ENCODE assay signal across 8 cellular contexts in the genomic region with DNA sequence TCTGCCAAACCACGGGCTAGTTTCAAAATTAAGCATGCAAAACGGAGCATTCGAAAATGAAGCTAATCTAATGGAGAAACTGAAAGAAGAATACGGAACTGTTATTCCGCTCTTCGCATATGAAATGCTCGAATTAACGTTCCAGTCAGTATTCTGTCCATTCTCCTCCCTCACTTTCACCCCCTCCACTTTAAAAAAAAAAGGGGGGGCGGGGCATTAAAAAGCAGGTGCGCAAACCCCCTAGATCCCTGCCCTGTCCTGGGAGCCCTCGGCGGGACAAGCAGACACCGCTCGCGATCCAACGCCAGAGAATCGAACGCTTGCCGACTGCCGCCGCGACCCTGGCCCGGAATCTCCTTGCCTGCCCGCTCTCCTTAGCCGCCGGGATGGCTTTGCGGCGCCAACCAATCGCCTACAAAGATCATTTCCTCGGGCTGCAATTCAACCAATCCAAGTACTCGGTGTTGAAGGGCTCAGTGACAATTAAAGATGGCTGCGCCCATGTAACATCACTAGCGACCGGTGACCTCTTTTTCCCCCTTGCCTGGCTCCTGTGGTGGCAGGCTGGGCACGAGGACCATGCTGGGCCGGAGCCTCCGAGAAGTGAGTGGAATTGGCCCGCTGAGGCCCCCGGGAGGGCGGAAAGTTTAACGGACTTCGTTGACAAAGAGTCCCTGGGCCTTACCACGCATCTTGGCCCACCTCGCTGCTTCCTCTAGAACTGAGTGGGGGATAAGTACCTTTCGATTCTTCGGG. TPM values are rescaled to one million over a fixed set of nuclear protein-coding genes. Genes with fewer than 3 reads are reported as not detected.
A peak's percentile ranks its signal among the peaks of the same experiment; 100 is the strongest.
DNase-seq lines count a peak whose midpoint lies in the region; ATAC-seq and TF ChIP-seq lines count a peak whose summit lies in the region.

Gene QRSL1 (plus strand): TSS at position 476 of the 756 bp plus-strand sequence. CDS start 104 bp downstream, at position 580.
A gene with protein sequence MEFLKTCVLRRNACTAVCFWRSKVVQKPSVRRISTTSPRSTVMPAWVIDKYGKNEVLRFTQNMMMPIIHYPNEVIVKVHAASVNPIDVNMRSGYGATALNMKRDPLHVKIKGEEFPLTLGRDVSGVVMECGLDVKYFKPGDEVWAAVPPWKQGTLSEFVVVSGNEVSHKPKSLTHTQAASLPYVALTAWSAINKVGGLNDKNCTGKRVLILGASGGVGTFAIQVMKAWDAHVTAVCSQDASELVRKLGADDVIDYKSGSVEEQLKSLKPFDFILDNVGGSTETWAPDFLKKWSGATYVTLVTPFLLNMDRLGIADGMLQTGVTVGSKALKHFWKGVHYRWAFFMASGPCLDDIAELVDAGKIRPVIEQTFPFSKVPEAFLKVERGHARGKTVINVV (minus strand): TSS at position 396 of the 756 bp plus-strand sequence. CDS start 477 bp downstream, outside the sequence.

- H3K4me3 ChIP-seq in liver (ENCODE audit: low read depth in 1 of 3, low read length in 3 of 3) = peak within 1 kb of the TSS; percentile 62 to 96 (median 71)

- H3K4me1 ChIP-seq in liver (ENCODE audit: control insufficient read depth in 4 of 4, insufficient read depth in 4 of 4, low read length in 3 of 4) = peaks cover 4 to 13% (median 11%) of the 10 kb centered on the region in 4 donors

- peak; percentile 77 for ATAC-seq in GM19395 (IDR thresholded peaks at IDR 0.05; ENCODE audit: unreplicated experiment)
- ATAC-seq in HG03558 (IDR thresholded peaks at IDR 0.05; ENCODE audit: extremely low read depth, unreplicated experiment) = peak; percentile 43

- peak; percentile 96 for DNase-seq in CD1c-positive myeloid dendritic cell (ENCODE audit: extremely low spot score)
- DNase-seq in NCI-H774 (lab: John Stamatoyannopoulos, UW) = peak; percentile 97
- peak; percentile 78 to 85 for DNase-seq in activated CD4-positive, alpha-beta T cell treated with anti-CD3 and anti-CD28 coated beads, Interleukin-2, amount 50 U/mL, for 48 hours
- peak; percentile 87 to 94 for DNase-seq in dermis microvascular lymphatic vessel endothelial cell (ENCODE audit: low read depth in 2 of 2)
- DNase-seq in stimulated activated CD4-positive, alpha-beta T cell treated with anti-CD3 and anti-CD28 coated beads, Interleukin-4, amount 100 ng/mL, for 24 hours = peak; percentile 87

- TF ChIP-seq CTCF in liver (IDR thresholded peaks at IDR 0.05; ENCODE audit: low read depth, low read length, missing input control) = no peak

- TF ChIP-seq RAD21 in liver (IDR thresholded peaks at IDR 0.05) = no peak

- H3K9ac ChIP-seq in liver (ENCODE audit: low read depth in 1 of 2, low read length in 2 of 2) = peak within 1 kb of the TSS; percentile 89 to 91

- H3K36me3 ChIP-seq in liver (ENCODE audit: control insufficient read depth in 4 of 4, insufficient read depth in 3 of 4, low read depth in 1 of 4, low read length in 3 of 4) = no peaks in the 10 kb centered on the region

- under 1% methylated on average over 46 of the region's 46 CpGs for WGBS in liver

- no peaks in the 10 kb centered on the region for H3K9me3 ChIP-seq in liver (ENCODE audit: control insufficient read depth in 4 of 4, low read length in 3 of 4)

- H3K27ac ChIP-seq in liver (ENCODE audit: low read depth in 1 of 2, low read length in 2 of 2) = peak within 1 kb of the TSS; percentile 69 to 78

- no peaks in the 10 kb centered on the region for H3K27me3 ChIP-seq in liver (ENCODE audit: control insufficient read depth in 4 of 4, insufficient read depth in 4 of 4, low read length in 3 of 4)

TF ChIP-seq in liver, 16 proteins besides CTCF, POLR2A, EP300 and RAD21:
- TF ChIP-seq ZBTB33 (IDR thresholded peaks at IDR 0.05) (no peak), FOXA1 (IDR thresholded peaks at IDR 0.05) (no peak), SP1 (IDR thresholded peaks at IDR 0.05) (peak; percentile 96), TAF1 (conservative IDR thresholded peaks at IDR 0.05) (peak; percentile 81), RXRA (IDR thresholded peaks at IDR 0.05) (peak in 1 of 2 donors; percentile 23), HNF4A (conservative IDR thresholded peaks at IDR 0.05) (no peak), EGR1 (IDR thresholded peaks at IDR 0.05; ENCODE audit: low read depth in 2 of 2) (no peak), REST (IDR thresholded peaks at IDR 0.05) (no peak), YY1 (IDR thresholded peaks at IDR 0.05) (peak; percentile 99)
- TF ChIP-seq, protein P1, sequence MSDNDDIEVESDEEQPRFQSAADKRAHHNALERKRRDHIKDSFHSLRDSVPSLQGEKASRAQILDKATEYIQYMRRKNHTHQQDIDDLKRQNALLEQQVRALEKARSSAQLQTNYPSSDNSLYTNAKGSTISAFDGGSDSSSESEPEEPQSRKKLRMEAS (IDR thresholded peaks at IDR 0.05) = no peak

RNA-seq across cellular contexts. Expression of gene QRSL1, which starts in this region (rescaled TPM):
- 7.7 and 8.2 TPM in 2 replicates for total RNA-seq in dermis microvascular lymphatic vessel endothelial cell
- total RNA-seq in liver = 1 to 10 TPM; 7.4 to 9.6 TPM
- polyA plus RNA-seq in liver = 1 to 10 TPM; 5.9 to 6.5 TPM

RNA-seq across cellular contexts. Expression of the second gene that starts in this region (rescaled TPM):
- total RNA-seq in dermis microvascular lymphatic vessel endothelial cell = 2.5 and 3.6 TPM in 2 replicates
- total RNA-seq in liver = 1 to 10 TPM; 3.7 to 6.9 TPM
- polyA plus RNA-seq in liver = 1 to 10 TPM; 4.3 to 4.9 TPM

Comparison
In these comparisons a context has a peak if more than half of its experiments do, and no peak if none do; other contexts are left out.
1. Peak in every context shown above with its lines: DNase-seq, ATAC-seq, H3K4me3 ChIP-seq and H3K27ac ChIP-seq.